In the genomic region with DNA sequence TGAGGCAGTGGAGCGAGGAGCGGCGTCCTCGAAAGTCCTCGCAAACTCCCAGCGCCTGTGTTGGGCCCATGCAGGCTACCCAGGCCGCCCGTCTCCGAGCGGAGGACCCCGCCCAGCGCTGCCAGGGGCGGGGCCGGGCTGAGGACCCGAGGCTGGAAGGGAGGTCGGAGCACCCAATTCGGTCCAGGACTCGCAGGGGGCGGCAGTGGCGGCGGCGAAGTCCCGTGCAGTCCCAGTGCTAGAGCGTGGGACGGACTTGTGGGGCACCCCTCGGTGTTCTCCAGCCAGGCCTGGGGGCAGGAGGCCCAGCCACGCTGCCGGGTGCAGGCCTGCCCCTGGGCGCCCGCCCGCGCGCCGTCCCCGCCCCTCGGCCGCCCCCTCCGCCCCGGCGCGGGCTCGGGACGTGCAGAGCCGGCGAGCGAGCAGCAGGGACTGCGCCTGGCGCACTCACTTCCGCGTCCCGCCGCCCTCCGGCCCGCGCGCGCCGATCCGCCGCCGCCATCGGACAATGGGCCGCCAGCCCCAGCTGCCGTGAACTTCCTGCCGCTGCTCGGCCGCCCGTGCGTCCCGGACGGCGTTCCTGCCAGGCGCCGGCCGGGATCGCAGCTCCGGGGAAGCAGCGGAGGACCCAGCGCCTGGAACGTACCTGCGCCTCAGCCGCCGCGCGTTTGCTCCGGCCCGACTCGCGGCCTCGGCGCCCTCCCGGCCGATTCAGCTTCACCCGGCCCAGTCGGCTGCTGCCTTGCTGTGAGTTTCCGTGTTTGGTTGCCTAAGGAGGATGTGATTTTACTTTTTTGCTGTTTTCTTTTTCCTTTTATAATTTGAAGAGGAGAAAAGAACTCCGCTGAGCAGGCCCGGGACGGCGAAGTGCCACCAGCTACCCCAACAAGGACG, we compare ENCODE assay signal across 8 cellular contexts. TPM values are rescaled to one million over a fixed set of nuclear protein-coding genes. Genes with fewer than 3 reads are reported as not detected.
A peak's percentile ranks its signal among the peaks of the same experiment; 100 is the strongest.
DNase-seq lines count a peak whose midpoint lies in the region; ATAC-seq and TF ChIP-seq lines count a peak whose summit lies in the region.

No MANE protein-coding gene starts in this region.

- no peak for DNase-seq in AG04449 (ENCODE audit: low read depth, low spot score)
- peak; percentile 52 for DNase-seq in NCI-H510A (lab: John Stamatoyannopoulos, UW)
- peak; percentile 75 for DNase-seq in activated CD4-positive, alpha-beta memory T cell treated with anti-CD3 and anti-CD28 coated beads for 36 hours
- DNase-seq in effector memory CD4-positive, alpha-beta T cell: peak; percentile 28 to 53 (median 53)
- peak; percentile 60 to 75 for DNase-seq in memory B cell (ENCODE audit: low spot score in 2 of 2)
- peak; percentile 71 to 72 for DNase-seq in stimulated activated CD8-positive, alpha-beta memory T cell treated with anti-CD3 and anti-CD28 coated beads, Interleukin-15, amount 100 ng/mL, for 48 hours (ENCODE audit: low read depth in 2 of 2)

- H3K36me3 Mint-ChIP-seq in activated CD4-positive, alpha-beta memory T cell treated with anti-CD3 and anti-CD28 coated beads for 36 hours: peaks cover 13% of the 10 kb centered on the region
- H3K36me3 Mint-ChIP-seq in memory B cell: peaks cover 5% of the 10 kb centered on the region

- ATAC-seq in GM18520 (IDR thresholded peaks at IDR 0.05; ENCODE audit: unreplicated experiment): peak; percentile 47
- peak; percentile 55 for ATAC-seq in HG03045 (IDR thresholded peaks at IDR 0.05; ENCODE audit: unreplicated experiment)
- ATAC-seq in memory B cell (ENCODE audit: low read depth): peak; percentile 62

- POLR2A ChIA-PET in AG04449 (lab: Yijun Ruan, JAX): interaction anchor here (2.8 kb wide), 1 partner anchor 66 kb away, joined by 13 read pairs; no protein-coding TSS in a partner anchor
- POLR2A ChIA-PET in activated CD4-positive, alpha-beta memory T cell treated with anti-CD3 and anti-CD28 coated beads for 36 hours (lab: Charles Lee): interaction anchor here (0.8 to 1.4 kb wide), 3 partner anchors 22 to 96 kb away, joined by 3 to 4 read pairs (median 3); partner anchors contain the start of gene SACM1L

- H3K4me1 Mint-ChIP-seq in activated CD4-positive, alpha-beta memory T cell treated with anti-CD3 and anti-CD28 coated beads for 36 hours (ENCODE audit: low read depth): peaks cover 49% of the 10 kb centered on the region
- peaks cover 44% of the 10 kb centered on the region for H3K4me1 Mint-ChIP-seq in memory B cell

- peaks cover 48% of the 10 kb centered on the region for H3K4me1 ChIP-seq in effector memory CD4-positive, alpha-beta T cell (ENCODE audit: control insufficient read depth, insufficient read depth, low read length, poor library complexity, severe bottlenecking)

- H3K27me3 ChIP-seq in effector memory CD4-positive, alpha-beta T cell (replicated peaks; ENCODE audit: control insufficient read depth, insufficient read depth, low read length, poor library complexity, severe bottlenecking): no peaks in the 10 kb centered on the region

- CTCF ChIA-PET in AG04449 (lab: Yijun Ruan, JAX): interaction anchor here (0.7 to 6.4 kb wide), 7 partner anchors 12 to 73 kb away, joined by 3 to 52 read pairs (median 8); no protein-coding TSS in a partner anchor
- CTCF ChIA-PET in activated CD4-positive, alpha-beta memory T cell treated with anti-CD3 and anti-CD28 coated beads for 36 hours (lab: Charles Lee): interaction anchor here (0.6 to 2.6 kb wide), 6 partner anchors 51 to 116 kb away, joined by 3 to 18 read pairs (median 4); no protein-coding TSS in a partner anchor

- H3K4me3 ChIP-seq in AG04449 (ENCODE audit: low read depth, low read length): peak overlapping the region; percentile 70
- H3K4me3 ChIP-seq in effector memory CD4-positive, alpha-beta T cell (ENCODE audit: insufficient read depth, low read depth, low read length, poor library complexity, severe bottlenecking): peak overlapping the region; percentile 78

- intact Hi-C loops in activated CD4-positive, alpha-beta memory T cell treated with anti-CD3 and anti-CD28 coated beads for 36 hours (cut with micrococcal nuclease): loop anchor here (1.0 to 2.0 kb wide), 2 partner anchors 19 to 62 kb away; no protein-coding TSS in a partner anchor

- H3K36me3 ChIP-seq in effector memory CD4-positive, alpha-beta T cell (ENCODE audit: control insufficient read depth, insufficient read depth, low read length): no peaks in the 10 kb centered on the region

- H3K9me3 ChIP-seq in effector memory CD4-positive, alpha-beta T cell (ENCODE audit: control insufficient read depth, low read length): no peaks in the 10 kb centered on the region

- peak overlapping the region; percentile 84 for H3K4me3 Mint-ChIP-seq in activated CD4-positive, alpha-beta memory T cell treated with anti-CD3 and anti-CD28 coated beads for 36 hours
- H3K4me3 Mint-ChIP-seq in memory B cell: peak overlapping the region; percentile 87

- no peaks in the 10 kb centered on the region for H3K27me3 Mint-ChIP-seq in activated CD4-positive, alpha-beta memory T cell treated with anti-CD3 and anti-CD28 coated beads for 36 hours
- no peaks in the 10 kb centered on the region for H3K27me3 Mint-ChIP-seq in memory B cell

- no peaks in the 10 kb centered on the region for H3K9me3 Mint-ChIP-seq in activated CD4-positive, alpha-beta memory T cell treated with anti-CD3 and anti-CD28 coated beads for 36 hours
- H3K9me3 Mint-ChIP-seq in memory B cell: no peaks in the 10 kb centered on the region

- peak overlapping the region; percentile 62 for H3K27ac ChIP-seq in effector memory CD4-positive, alpha-beta T cell (ENCODE audit: insufficient read depth, low read length, poor library complexity, severe bottlenecking)

- peak overlapping the region; percentile 74 for H3K27ac Mint-ChIP-seq in activated CD4-positive, alpha-beta memory T cell treated with anti-CD3 and anti-CD28 coated beads for 36 hours
- peak overlapping the region; percentile 85 for H3K27ac Mint-ChIP-seq in memory B cell

- no peak for TF ChIP-seq CTCF in AG04449 (IDR thresholded peaks at IDR 0.05; ENCODE audit: insufficient read depth, low read length, missing control alignments)

RNA-seq across cellular contexts. Expression of gene LIMD1, which starts 0.6 kb away (rescaled TPM):
- 10 to 100 TPM; 20.4 to 20.7 TPM for total RNA-seq in activated CD4-positive, alpha-beta memory T cell treated with anti-CD3 and anti-CD28 coated beads for 36 hours
